In the genomic region with DNA sequence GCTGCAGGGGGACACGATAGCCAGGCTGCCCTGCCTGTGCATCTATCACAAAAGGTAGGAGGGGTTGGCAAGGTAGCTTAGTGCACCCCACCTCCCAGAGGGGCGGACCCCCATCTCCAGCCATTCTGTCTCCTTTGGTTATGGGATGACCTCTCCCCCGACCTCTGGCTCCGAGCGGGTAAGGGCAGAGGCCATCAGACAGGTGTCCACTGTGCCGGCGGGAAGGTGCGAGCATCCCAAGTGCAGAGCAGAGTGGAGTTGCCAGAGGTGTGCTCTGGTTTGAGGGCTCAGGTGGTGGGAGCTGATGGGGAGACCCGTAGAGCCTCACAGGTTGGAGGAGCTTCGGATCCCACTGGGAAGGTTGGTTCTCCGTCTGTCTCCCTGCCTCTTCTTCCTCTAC, we compare ENCODE assay signal across 15 cellular contexts. TPM values are rescaled to one million over a fixed set of nuclear protein-coding genes. Genes with fewer than 3 reads are reported as not detected.
DNase-seq lines count a peak whose midpoint lies in the region; ATAC-seq and TF ChIP-seq lines count a peak whose summit lies in the region.
"Had no signal": no experiment of that assay in that cellular context is flagged by ENCODE, and none has a peak within 500 bp of the region (broad histone marks: within the 10 kb centered on the region; RNA-seq: fewer than 3 reads in every experiment).

No MANE protein-coding gene starts in this region.

- H3K4me3 ChIP-seq in ascending aorta (no peak overlapping the region), mucosa of rectum (ENCODE audit: low read length in 2 of 2) (no peak overlapping the region), tibial nerve (no peak overlapping the region)
- H3K4me3 ChIP-seq: A549, mucosa of descending colon, prostate gland had no signal

- peak; percentile 51 for DNase-seq in activated CD4-positive, alpha-beta T cell treated with anti-CD3 and anti-CD28 coated beads, Interleukin-2, amount 10 ng/mL, durations not matched to agents 24 days and 14 days
- no peak for DNase-seq in activated CD4-positive, alpha-beta T cell treated with anti-CD3 and anti-CD28 coated beads, Interleukin-2, amount 50 U/mL, for 48 hours
- no peak for DNase-seq in ascending aorta (ENCODE audit: low spot score in 2 of 2)
- no peak for DNase-seq in tibial nerve (ENCODE audit: low spot score in 2 of 2)
- no peak for DNase-seq in erythroblast (lab: John Stamatoyannopoulos, UW)
- no peak for DNase-seq in GDM1 (lab: John Stamatoyannopoulos, UW)
- DNase-seq: activated CD4-positive, alpha-beta T cell treated with anti-CD3 and anti-CD28 coated beads, Interleukin-2, amount 10 ng/mL, durations not matched to agents 7 days and 5 days; NCI-H187 treated with DMSO at 0.1 percent for 48 hours; NCI-H526 treated with DMSO at 0.1 percent for 48 hours; T1000 had no signal

- TF ChIP-seq CTCF in ascending aorta (IDR thresholded peaks at IDR 0.05), result no peak
- no peak for TF ChIP-seq CTCF in tibial nerve (IDR thresholded peaks at IDR 0.05)

- no peaks in the 10 kb centered on the region for H3K27me3 Mint-ChIP-seq in activated CD4-positive, alpha-beta T cell treated with anti-CD3 and anti-CD28 coated beads, Interleukin-2, amount 10 ng/mL, durations not matched to agents 24 days and 14 days
- H3K27me3 Mint-ChIP-seq: activated CD4-positive, alpha-beta T cell treated with anti-CD3 and anti-CD28 coated beads, Interleukin-2, amount 10 ng/mL, durations not matched to agents 7 days and 5 days had no signal

- intact Hi-C loops in activated CD4-positive, alpha-beta T cell treated with anti-CD3 and anti-CD28 coated beads, Interleukin-2, amount 10 ng/mL, durations not matched to agents 24 days and 14 days (cut with micrococcal nuclease), result no loop called here
- intact Hi-C loops in ascending aorta (cut with DNase I), result loop anchor here (5.0 kb wide), 1 partner anchor 58 kb away; no protein-coding TSS in a partner anchor

- H3K4me1 Mint-ChIP-seq in activated CD4-positive, alpha-beta T cell treated with anti-CD3 and anti-CD28 coated beads, Interleukin-2, amount 10 ng/mL, durations not matched to agents 24 days and 14 days, result peaks cover 75% of the 10 kb centered on the region

- H3K4me3 Mint-ChIP-seq in activated CD4-positive, alpha-beta T cell treated with anti-CD3 and anti-CD28 coated beads, Interleukin-2, amount 10 ng/mL, durations not matched to agents 24 days and 14 days, result no peak overlapping the region
- H3K4me3 Mint-ChIP-seq: activated CD4-positive, alpha-beta T cell treated with anti-CD3 and anti-CD28 coated beads, Interleukin-2, amount 10 ng/mL, durations not matched to agents 7 days and 5 days had no signal

- H3K9me3 ChIP-seq in ascending aorta, result no peaks in the 10 kb centered on the region
- no peaks in the 10 kb centered on the region for H3K9me3 ChIP-seq in mucosa of rectum (ENCODE audit: control insufficient read depth in 2 of 2, low read length in 2 of 2)
- H3K9me3 ChIP-seq in tibial nerve, result no peaks in the 10 kb centered on the region
- H3K9me3 ChIP-seq: A549, mucosa of descending colon, prostate gland had no signal

- H3K36me3 ChIP-seq in ascending aorta, result no peaks in the 10 kb centered on the region
- H3K36me3 ChIP-seq in mucosa of rectum (ENCODE audit: control insufficient read depth in 2 of 2, insufficient read depth in 2 of 2, low read length in 2 of 2), result no peaks in the 10 kb centered on the region
- no peaks in the 10 kb centered on the region for H3K36me3 ChIP-seq in tibial nerve
- H3K36me3 ChIP-seq: prostate gland had no signal

- H3K27me3 ChIP-seq in ascending aorta, result no peaks in the 10 kb centered on the region
- H3K27me3 ChIP-seq in mucosa of rectum (ENCODE audit: control insufficient read depth in 2 of 2, insufficient read depth in 2 of 2, low read length in 2 of 2), result no peaks in the 10 kb centered on the region
- H3K27me3 ChIP-seq in tibial nerve, result no peaks in the 10 kb centered on the region

- H3K4me1 ChIP-seq in ascending aorta (peaks cover 2 to 23% of the 10 kb centered on the region in 2 donors), mucosa of rectum (ENCODE audit: control insufficient read depth in 2 of 2, insufficient read depth in 2 of 2, low read length in 2 of 2) (peaks cover 20 to 33% of the 10 kb centered on the region in 2 donors), tibial nerve (peaks cover 0 to 52% (median 24%) of the 10 kb centered on the region in 4 donors)
- H3K4me1 ChIP-seq: prostate gland had no signal

- ATAC-seq in HG03342 (IDR thresholded peaks at IDR 0.05; ENCODE audit: unreplicated experiment), result no peak
- ATAC-seq: A549, mucosa of descending colon had no signal

- H3K27ac Mint-ChIP-seq in activated CD4-positive, alpha-beta T cell treated with anti-CD3 and anti-CD28 coated beads, Interleukin-2, amount 10 ng/mL, durations not matched to agents 24 days and 14 days, result peak overlapping the region; percentile 83

- H3K36me3 Mint-ChIP-seq in activated CD4-positive, alpha-beta T cell treated with anti-CD3 and anti-CD28 coated beads, Interleukin-2, amount 10 ng/mL, durations not matched to agents 24 days and 14 days (ENCODE audit: low read depth), result peaks cover 30% of the 10 kb centered on the region

- H3K9ac ChIP-seq in mucosa of rectum (ENCODE audit: low read depth in 1 of 2, low read length in 2 of 2), result no peak overlapping the region

- TF ChIP-seq POLR2A in tibial nerve (IDR thresholded peaks at IDR 0.05) (no peak), erythroblast (IDR thresholded peaks at IDR 0.05; ENCODE audit: low read length) (no peak)

- TF ChIP-seq EP300 in tibial nerve (IDR thresholded peaks at IDR 0.05), result no peak

- H3K9me3 Mint-ChIP-seq in activated CD4-positive, alpha-beta T cell treated with anti-CD3 and anti-CD28 coated beads, Interleukin-2, amount 10 ng/mL, durations not matched to agents 24 days and 14 days, result no peaks in the 10 kb centered on the region

- H3K27ac ChIP-seq in ascending aorta (peak overlapping the region; percentile 35 to 44), mucosa of rectum (ENCODE audit: low read depth in 2 of 2, low read length in 2 of 2) (peak overlapping the region; percentile 39 to 53), tibial nerve (peak overlapping the region in 3 of 4 donors; percentile 52 to 84 (median 64))
- H3K27ac ChIP-seq: A549 had no signal

- 93 to 94% methylated on average over 11 of the region's 11 CpGs for WGBS in tibial nerve, 2 donors

RNA-seq across cellular contexts. Expression of gene LDHD, which starts 11.7 kb away (rescaled TPM):
- total RNA-seq in activated CD4-positive, alpha-beta T cell treated with anti-CD3 and anti-CD28 coated beads, Interleukin-2, amount 10 ng/mL, durations not matched to agents 24 days and 14 days, result 0.09 and 0.24 TPM in 2 replicates
- 7.5 TPM for total RNA-seq in ascending aorta
- total RNA-seq in tibial nerve, result 10 to 100 TPM; 20.1 to 48.7 (median 27.7) TPM

RNA-seq across cellular contexts. Expression of gene ZFP1, which starts 43.5 kb away (rescaled TPM):
- 14.3 and 16.5 TPM in 2 replicates for total RNA-seq in activated CD4-positive, alpha-beta T cell treated with anti-CD3 and anti-CD28 coated beads, Interleukin-2, amount 10 ng/mL, durations not matched to agents 24 days and 14 days
- 6.8 TPM for total RNA-seq in ascending aorta
- 10 to 100 TPM in 2 of 4 donors, 1 to 10 TPM in 2; 6.3 to 12.6 (median 9.5) TPM for total RNA-seq in tibial nerve
